19 cellular contexts compared by ENCODE assay signal in genomic region chr2:121791253-121791652, GRCh38. TPM values are rescaled to one million over a fixed set of nuclear protein-coding genes. Genes with fewer than 3 reads are reported as not detected.
DNase-seq lines count a peak whose midpoint lies in the region; ATAC-seq and TF ChIP-seq lines count a peak whose summit lies in the region.
"Had no signal": no experiment of that assay in that cellular context is flagged by ENCODE, and none has a peak within 500 bp of the region (broad histone marks: within the 10 kb centered on the region; RNA-seq: fewer than 3 reads in every experiment).

No MANE protein-coding gene starts in this region.

- H3K27me3 Mint-ChIP-seq in Caco-2 (ENCODE audit: insufficient read depth, unreplicated experiment), result no peaks in the 10 kb centered on the region

- 35 to 45% methylated on average over 4 of the region's 4 CpGs for WGBS in body of pancreas, 2 donors

- peaks cover 22% of the 10 kb centered on the region for H3K4me1 ChIP-seq in Caco-2
- H3K4me1 ChIP-seq in HUES6 (ENCODE audit: control insufficient read depth, insufficient read depth, low read length), result peaks cover 32% of the 10 kb centered on the region
- H3K4me1 ChIP-seq in iPS-18a (ENCODE audit: control insufficient read depth, low read depth, low read length), result peaks cover 18% of the 10 kb centered on the region
- no peaks in the 10 kb centered on the region for H3K4me1 ChIP-seq in body of pancreas
- H3K4me1 ChIP-seq: Peyer's patch had no signal

- no peak for TF ChIP-seq CTCF in Caco-2 (IDR thresholded peaks at IDR 0.05; ENCODE audit: insufficient read depth in 1 of 2, low read depth in 1 of 2, low read length in 1 of 2, severe bottlenecking in 1 of 2, unreplicated experiment in 1 of 2)
- TF ChIP-seq CTCF in body of pancreas (IDR thresholded peaks at IDR 0.05), result no peak

- no TSS peak for BruUV-seq in Caco-2 (replicated peaks; lab: Mats Ljungman, UMichigan)

- peak overlapping the region; percentile 61 for H3K9ac ChIP-seq in HUES6 (ENCODE audit: low read length)
- H3K9ac ChIP-seq in iPS-18a (ENCODE audit: low read length), result no peak overlapping the region
- H3K9ac ChIP-seq: KMS-11 had no signal

- no peak for TF ChIP-seq POLR2A in body of pancreas (IDR thresholded peaks at IDR 0.05)

- H3K27ac ChIP-seq in HUES6 (ENCODE audit: low read depth, low read length) (peak overlapping the region; percentile 88), iPS-18a (ENCODE audit: low read length) (peak overlapping the region; percentile 70), body of pancreas (no peak overlapping the region)
- H3K27ac ChIP-seq: 22Rv1, KMS-11, Peyer's patch had no signal

- peaks cover 8% of the 10 kb centered on the region; the same call in 1 of the 2 replicates for H3K9me3 ChIP-seq in Caco-2
- peaks cover 9% of the 10 kb centered on the region for H3K9me3 ChIP-seq in HUES6 (ENCODE audit: control insufficient read depth, insufficient read depth, low read depth, low read length)
- H3K9me3 ChIP-seq in iPS-18a (ENCODE audit: control insufficient read depth, low read depth, low read length), result no peaks in the 10 kb centered on the region
- no peaks in the 10 kb centered on the region for H3K9me3 ChIP-seq in body of pancreas
- H3K9me3 ChIP-seq: Peyer's patch had no signal

- CTCF ChIA-PET in Caco-2 (lab: Charles Lee), result no interaction called here

- peak overlapping the region; percentile 92 for H3K27ac Mint-ChIP-seq in Caco-2 (ENCODE audit: unreplicated experiment)
- H3K27ac Mint-ChIP-seq: CD14-positive monocyte had no signal

- H3K9me3 Mint-ChIP-seq in Caco-2 (ENCODE audit: unreplicated experiment), result peaks cover 14% of the 10 kb centered on the region

- POLR2A ChIA-PET in Caco-2 (lab: Charles Lee), result interaction anchor here (1.5 kb wide), 1 partner anchor 13 kb away, joined by 10 read pairs; no protein-coding TSS in a partner anchor

- H3K4me1 Mint-ChIP-seq in Caco-2 (ENCODE audit: low read depth, unreplicated experiment), result peaks cover 30% of the 10 kb centered on the region
- H3K4me1 Mint-ChIP-seq: CD14-positive monocyte had no signal

- ATAC-seq in body of pancreas, result no peak

- H3K27me3 ChIP-seq in Caco-2 (replicated peaks; ENCODE audit: control insufficient read depth, insufficient read depth, low read length) (no peaks in the 10 kb centered on the region), HUES6 (ENCODE audit: control insufficient read depth, insufficient read depth, low read length) (no peaks in the 10 kb centered on the region), iPS-18a (ENCODE audit: control insufficient read depth, insufficient read depth, low read length) (no peaks in the 10 kb centered on the region), body of pancreas (no peaks in the 10 kb centered on the region)
- H3K27me3 ChIP-seq: Peyer's patch had no signal

- no peaks in the 10 kb centered on the region for H3K36me3 Mint-ChIP-seq in Caco-2 (ENCODE audit: insufficient read depth, unreplicated experiment)
- H3K36me3 Mint-ChIP-seq: CD14-positive monocyte had no signal

- no peak overlapping the region for H3K4me3 Mint-ChIP-seq in Caco-2 (ENCODE audit: unreplicated experiment)
- H3K4me3 Mint-ChIP-seq: CD14-positive monocyte had no signal

- DNase-seq in Caco-2, result no peak
- DNase-seq in dermis blood vessel endothelial cell, result peak; percentile 24
- DNase-seq in A172 (ENCODE audit: low spot score), result no peak
- DNase-seq in body of pancreas, result no peak
- no peak for DNase-seq in NAMALWA (ENCODE audit: low spot score)
- DNase-seq in RPMI8226, result no peak
- DNase-seq: DMS79 treated with DMSO at 0.1 percent for 48 hours, MV-4-11, NCI-H1417 treated with DMSO at 0.1 percent for 48 hours, NCI-H1930, NCI-H345, Peyer's patch, Right ventricle myocardium superior, SW 1271 had no signal

- intact Hi-C loops in Caco-2 (cut with micrococcal nuclease; ENCODE audit: unreplicated experiment) (no loop called here), body of pancreas (cut with DNase I) (no loop called here)

- H3K4me3 ChIP-seq in Caco-2 (ENCODE audit: low read depth, low read length) (no peak overlapping the region), HUES6 (ENCODE audit: low read depth, low read length) (peak overlapping the region; percentile 29), iPS-18a (ENCODE audit: low read length) (peak overlapping the region; percentile 41), body of pancreas (no peak overlapping the region)
- H3K4me3 ChIP-seq: Peyer's patch had no signal

- no peaks in the 10 kb centered on the region for H3K36me3 ChIP-seq in Caco-2 (ENCODE audit: control insufficient read depth, insufficient read depth, low read length)
- H3K36me3 ChIP-seq in HUES6 (ENCODE audit: control insufficient read depth, insufficient read depth, low read length), result no peaks in the 10 kb centered on the region
- H3K36me3 ChIP-seq in iPS-18a (ENCODE audit: control insufficient read depth, low read depth, low read length), result no peaks in the 10 kb centered on the region
- H3K36me3 ChIP-seq in body of pancreas (replicated peaks in 1 of 2; ENCODE audit: insufficient read depth in 1 of 2, low read depth in 2 of 2), result no peaks in the 10 kb centered on the region
- H3K36me3 ChIP-seq: Peyer's patch had no signal

RNA-seq across cellular contexts. Expression of gene TSN, which starts 35.8 kb away (rescaled TPM):
- total RNA-seq in Caco-2 (2022) (125 and 136 TPM in 2 replicates), dermis blood vessel endothelial cell (105 and 115 TPM in 2 replicates), body of pancreas (10 to 100 TPM; 18.2 to 20.8 TPM)
- 114 and 144 TPM in 2 replicates for total RNA-seq in A172 (2014; rRNA removed; shearing (Covaris generic))

RNA-seq across cellular contexts. Expression of gene NIFK, which starts 54.6 kb away (rescaled TPM):
- total RNA-seq in Caco-2 (2022) (84.7 and 104 TPM in 2 replicates), dermis blood vessel endothelial cell (45.1 and 75.9 TPM in 2 replicates), body of pancreas (10 to 100 TPM; 20.8 to 26.4 TPM)
- total RNA-seq in A172 (2014; rRNA removed; shearing (Covaris generic)), result 83.4 and 147 TPM in 2 replicates

Comparison
In these comparisons a context has a peak if more than half of its experiments do, and no peak if none do; other contexts are left out.
1. H3K4me3 ChIP-seq: peak in HUES6 (single experiment) and iPS-18a (single experiment); none in Caco-2 (single experiment) and body of pancreas (0 of 2).
2. H3K27ac ChIP-seq: peak in HUES6 (single experiment) and iPS-18a (single experiment); none in body of pancreas (0 of 4).